9 cellular contexts compared by ENCODE assay signal in genomic region chr4:127586922-127587571, GRCh38. TPM values are rescaled to one million over a fixed set of nuclear protein-coding genes. Genes with fewer than 3 reads are reported as not detected.
A peak's percentile ranks its signal among the peaks of the same experiment; 100 is the strongest.
DNase-seq lines count a peak whose midpoint lies in the region; ATAC-seq and TF ChIP-seq lines count a peak whose summit lies in the region.
"Had no signal": no experiment of that assay in that cellular context is flagged by ENCODE, and none has a peak within 500 bp of the region (broad histone marks: within the 10 kb centered on the region; RNA-seq: fewer than 3 reads in every experiment).

No MANE protein-coding gene starts in this region.

- no peak overlapping the region for H3K4me3 ChIP-seq in BE2C (ENCODE audit: low read depth, low read length)
- H3K4me3 ChIP-seq in kidney epithelial cell (ENCODE audit: low read depth, low read length): no peak overlapping the region

- no peaks in the 10 kb centered on the region for H3K9me3 ChIP-seq in BE2C

- CTCF ChIA-PET in T-cell (lab: Charles Lee): no interaction called here

- no peaks in the 10 kb centered on the region for H3K36me3 Mint-ChIP-seq in T-cell
- H3K36me3 Mint-ChIP-seq: natural killer cell had no signal

- DNase-seq in BE2C: peak; percentile 32
- peak; percentile 56 for DNase-seq in NCI-H1092 treated with DMSO at 0.1 percent for 48 hours (lab: John Stamatoyannopoulos, UW)
- DNase-seq in amniotic epithelial cell (ENCODE audit: low read depth): peak; percentile 81
- DNase-seq in kidney epithelial cell (ENCODE audit: low read depth): no peak
- DNase-seq in T-cell: no peak
- no peak for DNase-seq in pons (ENCODE audit: low spot score)
- DNase-seq: natural killer cell had no signal

- ATAC-seq in GM18517 (IDR thresholded peaks at IDR 0.05; ENCODE audit: unreplicated experiment) (peak; percentile 95), HG02870 (IDR thresholded peaks at IDR 0.05; ENCODE audit: unreplicated experiment) (peak; percentile 99), T-cell (replicated peaks in 1 of 4) (no peak)

- no peak overlapping the region for H3K4me3 Mint-ChIP-seq in T-cell
- H3K4me3 Mint-ChIP-seq: natural killer cell had no signal

- no peaks in the 10 kb centered on the region for H3K9me3 Mint-ChIP-seq in T-cell
- H3K9me3 Mint-ChIP-seq: natural killer cell had no signal

- no peaks in the 10 kb centered on the region for H3K36me3 ChIP-seq in BE2C
- no peaks in the 10 kb centered on the region for H3K36me3 ChIP-seq in kidney epithelial cell (ENCODE audit: control insufficient read depth, insufficient read depth, low read length)

- POLR2A ChIA-PET in T-cell (lab: Charles Lee): no interaction called here

- peak; percentile 84 for TF ChIP-seq CTCF in BE2C (IDR thresholded peaks at IDR 0.05; ENCODE audit: low read depth, low read length)
- TF ChIP-seq CTCF in kidney epithelial cell (IDR thresholded peaks at IDR 0.05; ENCODE audit: insufficient read depth, low read length, poor library complexity, severe bottlenecking): peak; percentile 89

- no peaks in the 10 kb centered on the region for H3K27me3 ChIP-seq in BE2C
- H3K27me3 ChIP-seq in kidney epithelial cell (ENCODE audit: control insufficient read depth, insufficient read depth, low read length): no peaks in the 10 kb centered on the region

- no peaks in the 10 kb centered on the region for H3K4me1 Mint-ChIP-seq in T-cell
- H3K4me1 Mint-ChIP-seq: natural killer cell had no signal

- H3K4me1 ChIP-seq in BE2C: no peaks in the 10 kb centered on the region

- H3K27me3 Mint-ChIP-seq in T-cell: peaks cover 0 to 3% of the 10 kb centered on the region in 2 donors

- H3K27ac Mint-ChIP-seq in T-cell: no peak overlapping the region
- H3K27ac Mint-ChIP-seq: natural killer cell had no signal

RNA-seq across cellular contexts. Expression of gene INTU, which starts 45.7 kb away (rescaled TPM):
- 2.1 TPM for polyA plus RNA-seq in BE2C (2012; ENCODE audit: insufficient read depth, insufficient read length, low read depth)
- total RNA-seq in kidney epithelial cell: 5.7 and 6.4 TPM in 2 replicates
- under 1 TPM in 3 of 5 donors, not detected in 2; 0.13 to 0.44 (median 0.19) TPM for total RNA-seq in T-cell

Comparison
In these comparisons a context has a peak if more than half of its experiments do, and no peak if none do; other contexts are left out.
1. DNase-seq: peak in BE2C (single experiment), NCI-H1092 treated with DMSO at 0.1 percent for 48 hours (single experiment) and amniotic epithelial cell (single experiment); none in kidney epithelial cell (single experiment), T-cell (0 of 34) and pons (single experiment).
2. ATAC-seq: peak in GM18517 (single experiment) and HG02870 (single experiment); none in T-cell (0 of 4).